In the genomic region with DNA sequence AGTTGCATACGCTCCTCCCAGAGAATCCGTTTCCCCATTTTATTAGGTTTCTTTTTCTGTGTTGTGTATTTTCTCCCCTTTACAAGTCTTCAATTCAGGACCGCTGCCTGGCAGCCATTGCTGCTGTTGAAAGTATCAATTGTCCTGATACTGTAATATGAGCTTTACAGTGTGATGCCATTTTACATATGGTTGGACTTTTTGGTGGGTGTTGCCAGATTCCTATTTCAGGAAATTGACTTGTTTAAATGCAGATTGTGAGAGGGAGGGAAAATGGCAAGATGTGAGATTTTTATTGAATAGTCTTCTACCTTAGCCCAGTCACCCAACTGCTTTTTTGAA, we compare ENCODE assay signal across 8 cellular contexts. TPM values are rescaled to one million over a fixed set of nuclear protein-coding genes. Genes with fewer than 3 reads are reported as not detected.
DNase-seq lines count a peak whose midpoint lies in the region; ATAC-seq and TF ChIP-seq lines count a peak whose summit lies in the region.

No MANE protein-coding gene starts in this region.

- H3K9ac ChIP-seq in iPS-18a (ENCODE audit: low read length), result peak overlapping the region; percentile 90

- TF ChIP-seq CTCF in CD8-positive, alpha-beta T cell (IDR thresholded peaks at IDR 0.05), result no peak
- TF ChIP-seq CTCF in stomach (IDR thresholded peaks at IDR 0.05), result no peak

- no peaks in the 10 kb centered on the region for H3K27me3 Mint-ChIP-seq in CD8-positive, alpha-beta T cell (ENCODE audit: low read depth)

- no peaks in the 10 kb centered on the region for H3K9me3 Mint-ChIP-seq in CD8-positive, alpha-beta T cell
- H3K9me3 Mint-ChIP-seq in activated naive CD4-positive, alpha-beta T cell treated with anti-CD3 and anti-CD28 coated beads, Interleukin-2, amount 50 U/mL, for 72 hours, result no peaks in the 10 kb centered on the region

- intact Hi-C loops in CD8-positive, alpha-beta T cell (cut with DNase I, micrococcal nuclease), result loop anchor here (2.0 to 10.0 kb wide), 4 partner anchors 16 to 94 kb away; a partner anchor contains a TSS
- intact Hi-C loops in stomach (cut with DNase I; ENCODE audit: low total_unique reads), result no loop called here

- TF ChIP-seq POLR2A in stomach (IDR thresholded peaks at IDR 0.05), result no peak

- peak overlapping the region; percentile 72 for H3K27ac ChIP-seq in CD8-positive, alpha-beta T cell (ENCODE audit: low read depth, low read length)
- H3K27ac ChIP-seq in iPS-18a (ENCODE audit: low read length) (peak overlapping the region; percentile 47), stomach (peak overlapping the region; percentile 96 to 98 (median 97))

- TF ChIP-seq EP300 in Ishikawa (IDR thresholded peaks at IDR 0.05; ENCODE audit: borderline replicate concordance), result no peak
- no peak for TF ChIP-seq EP300 in stomach (IDR thresholded peaks at IDR 0.05)

- CTCF ChIA-PET in CD8-positive, alpha-beta T cell (lab: Charles Lee), result interaction anchor here (1.0 to 2.9 kb wide), 2 partner anchors 40 to 195 kb away, joined by 3 to 11 read pairs; no protein-coding TSS in a partner anchor

- H3K36me3 ChIP-seq in CD8-positive, alpha-beta T cell (ENCODE audit: insufficient read depth, low read length), result no peaks in the 10 kb centered on the region
- H3K36me3 ChIP-seq in iPS-18a (ENCODE audit: control insufficient read depth, low read depth, low read length), result peaks cover 11% of the 10 kb centered on the region
- H3K36me3 ChIP-seq in stomach, result no peaks in the 10 kb centered on the region

- peaks cover 42% of the 10 kb centered on the region for H3K4me1 ChIP-seq in CD8-positive, alpha-beta T cell (ENCODE audit: insufficient read depth, low read length)
- H3K4me1 ChIP-seq in iPS-18a (ENCODE audit: control insufficient read depth, low read depth, low read length) (peaks cover 23% of the 10 kb centered on the region), stomach (peaks cover 49 to 70% (median 63%) of the 10 kb centered on the region in 4 donors)

- H3K4me3 Mint-ChIP-seq in CD8-positive, alpha-beta T cell, result peak overlapping the region; percentile 95

- peaks cover 32% of the 10 kb centered on the region for H3K36me3 Mint-ChIP-seq in CD8-positive, alpha-beta T cell
- H3K36me3 Mint-ChIP-seq in activated naive CD4-positive, alpha-beta T cell treated with anti-CD3 and anti-CD28 coated beads, Interleukin-2, amount 50 U/mL, for 72 hours, result peaks cover 30 to 52% of the 10 kb centered on the region in 2 donors

- H3K4me3 ChIP-seq in CD8-positive, alpha-beta T cell (ENCODE audit: low read depth, low read length), result peak overlapping the region; percentile 97
- peak overlapping the region; percentile 99 for H3K4me3 ChIP-seq in iPS-18a (ENCODE audit: low read length)
- H3K4me3 ChIP-seq in stomach, result peak overlapping the region; percentile 87 to 100 (median 93)

- DNase-seq in CD8-positive, alpha-beta T cell, result no peak
- no peak for DNase-seq in activated naive CD4-positive, alpha-beta T cell treated with anti-CD3 and anti-CD28 coated beads, Interleukin-2, amount 50 U/mL, for 72 hours (ENCODE audit: low spot score in 2 of 2)
- DNase-seq in stomach (no peak), NCI-H1436 treated with DMSO at 0.1 percent for 48 hours (lab: John Stamatoyannopoulos, UW) (no peak)

- TF ChIP-seq RAD21 in Ishikawa (IDR thresholded peaks at IDR 0.05; ENCODE audit: low read depth), result no peak

- no peaks in the 10 kb centered on the region for H3K27me3 ChIP-seq in CD8-positive, alpha-beta T cell (ENCODE audit: insufficient read depth, low read length)
- H3K27me3 ChIP-seq in iPS-18a (ENCODE audit: control insufficient read depth, insufficient read depth, low read length) (no peaks in the 10 kb centered on the region), stomach (no peaks in the 10 kb centered on the region)

- POLR2A ChIA-PET in CD8-positive, alpha-beta T cell (lab: Charles Lee), result interaction anchor here (0.6 to 1.6 kb wide), 3 partner anchors 15 to 117 kb away, joined by 3 to 4 read pairs (median 3); no protein-coding TSS in a partner anchor

- ATAC-seq in CD8-positive, alpha-beta T cell, result no peak
- ATAC-seq in activated naive CD4-positive, alpha-beta T cell treated with anti-CD3 and anti-CD28 coated beads, Interleukin-2, amount 50 U/mL, for 72 hours, result no peak
- no peak for ATAC-seq in HG03439 (IDR thresholded peaks at IDR 0.05; ENCODE audit: unreplicated experiment)
- no peak for ATAC-seq in HG02884 (IDR thresholded peaks at IDR 0.05; ENCODE audit: unreplicated experiment)

- H3K9me3 ChIP-seq in CD8-positive, alpha-beta T cell (ENCODE audit: low read length), result no peaks in the 10 kb centered on the region
- H3K9me3 ChIP-seq in iPS-18a (ENCODE audit: control insufficient read depth, low read depth, low read length) (no peaks in the 10 kb centered on the region), stomach (no peaks in the 10 kb centered on the region)

- peak overlapping the region; percentile 96 for H3K27ac Mint-ChIP-seq in CD8-positive, alpha-beta T cell
- peak overlapping the region; percentile 95 to 99 for H3K27ac Mint-ChIP-seq in activated naive CD4-positive, alpha-beta T cell treated with anti-CD3 and anti-CD28 coated beads, Interleukin-2, amount 50 U/mL, for 72 hours

- peaks cover 64% of the 10 kb centered on the region for H3K4me1 Mint-ChIP-seq in CD8-positive, alpha-beta T cell (ENCODE audit: low read depth)

- 0 to 4% (median 1%) methylated on average over 3 of the region's 3 CpGs for WGBS in stomach, 5 donors

TF ChIP-seq in Ishikawa, 13 proteins besides CTCF, POLR2A, EP300 and RAD21:
- no peak for TF ChIP-seq ZBTB7A (IDR thresholded peaks at IDR 0.05; ENCODE audit: low read depth)
- TF ChIP-seq YY1 (IDR thresholded peaks at IDR 0.05; ENCODE audit: low read depth), result peak; percentile 74
- TF ChIP-seq, protein P1, sequence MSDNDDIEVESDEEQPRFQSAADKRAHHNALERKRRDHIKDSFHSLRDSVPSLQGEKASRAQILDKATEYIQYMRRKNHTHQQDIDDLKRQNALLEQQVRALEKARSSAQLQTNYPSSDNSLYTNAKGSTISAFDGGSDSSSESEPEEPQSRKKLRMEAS (IDR thresholded peaks at IDR 0.05), result 0 out of 2 replicates have a peak, but pooled peaks have one; percentile 18

RNA-seq across cellular contexts. Expression of a gene that starts 1.2 kb away (rescaled TPM):
- 10 to 100 TPM; 44.2 to 53.5 TPM for total RNA-seq in CD8-positive, alpha-beta T cell
- 10 to 100 TPM; 56.0 to 64.7 TPM for total RNA-seq in activated naive CD4-positive, alpha-beta T cell treated with anti-CD3 and anti-CD28 coated beads, Interleukin-2, amount 50 U/mL, for 72 hours
- 10 to 100 TPM in 4 of 5 donors, 1 to 10 TPM in 1; 8.8 to 68.4 (median 39.0) TPM for total RNA-seq in stomach
- polyA plus RNA-seq in stomach, result 10 to 100 TPM; 19.3 to 28.5 (median 25.1) TPM

RNA-seq across cellular contexts. Expression of a gene that starts 43.7 kb away (rescaled TPM):
- total RNA-seq in CD8-positive, alpha-beta T cell, result 10 to 100 TPM in 1 of 2 experiments, 1 to 10 TPM in 1; 10.0 to 10.5 TPM
- 10 to 100 TPM; 22.5 to 30.1 TPM for total RNA-seq in activated naive CD4-positive, alpha-beta T cell treated with anti-CD3 and anti-CD28 coated beads, Interleukin-2, amount 50 U/mL, for 72 hours
- total RNA-seq in stomach, result 10 to 100 TPM; 26.6 to 50.4 (median 37.1) TPM
- polyA plus RNA-seq in stomach, result 10 to 100 TPM in 1 of 3 donors, 1 to 10 TPM in 2; 6.3 to 15.1 (median 9.2) TPM

Comparison
In these comparisons a context has a peak if more than half of its experiments do, and no peak if none do; other contexts are left out.
1. H3K27ac ChIP-seq: peak in every context shown above with its lines; median percentile 97 in stomach; 72 in CD8-positive, alpha-beta T cell; 47 in iPS-18a.